11 cellular contexts compared by ENCODE assay signal in the genomic region with DNA sequence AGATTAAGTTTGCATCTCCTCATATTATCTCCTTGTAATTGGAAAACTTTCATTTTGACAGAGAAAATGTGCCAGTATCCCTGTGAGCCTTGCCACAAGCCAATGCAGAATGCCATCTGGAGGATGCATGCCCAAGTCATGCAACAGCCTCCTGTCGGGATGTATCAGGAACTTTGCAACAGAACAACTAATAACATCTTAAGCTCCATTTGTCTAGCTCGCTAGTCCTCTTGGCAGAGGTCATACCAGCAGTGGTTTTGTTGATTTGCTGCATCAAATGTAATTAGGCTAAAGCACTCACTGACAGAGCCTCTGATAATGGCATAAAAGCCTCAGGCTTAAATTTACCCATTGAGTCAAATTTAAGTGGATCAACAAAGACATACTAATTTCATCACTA.
DNase-seq lines count a peak whose midpoint lies in the region; ATAC-seq and TF ChIP-seq lines count a peak whose summit lies in the region.
"Had no signal": no experiment of that assay in that cellular context is flagged by ENCODE, and none has a peak within 500 bp of the region (broad histone marks: within the 10 kb centered on the region; RNA-seq: fewer than 3 reads in every experiment).

No MANE protein-coding gene starts in this region.

- no peaks in the 10 kb centered on the region for H3K79me1 ChIP-seq in trophoblast cell (ENCODE audit: low read length)

- no peaks in the 10 kb centered on the region for H3K36me3 Mint-ChIP-seq in activated T-cell treated with anti-CD3 and anti-CD28 coated beads, Interleukin-2, amount 50 U/mL, for 4 hours (ENCODE audit: insufficient read depth)
- peaks cover 14% of the 10 kb centered on the region for H3K36me3 Mint-ChIP-seq in activated naive CD8-positive, alpha-beta T cell treated with anti-CD3 and anti-CD28 coated beads for 36 hours

- no peak overlapping the region for H3K9ac ChIP-seq in trophoblast cell (ENCODE audit: low read length)

- no peak overlapping the region for H2AK5ac ChIP-seq in trophoblast cell (ENCODE audit: low read length)

- H3K23ac ChIP-seq in trophoblast cell (ENCODE audit: low read length) = no peak overlapping the region

- peaks cover 49% of the 10 kb centered on the region for H3K4me1 Mint-ChIP-seq in activated T-cell treated with anti-CD3 and anti-CD28 coated beads, Interleukin-2, amount 50 U/mL, for 4 hours (ENCODE audit: low read depth)
- H3K4me1 Mint-ChIP-seq in activated naive CD8-positive, alpha-beta T cell treated with anti-CD3 and anti-CD28 coated beads for 36 hours = peaks cover 36% of the 10 kb centered on the region

- no peak overlapping the region for H3K18ac ChIP-seq in trophoblast cell (ENCODE audit: low read length)

- no peak overlapping the region for H3K27ac ChIP-seq in trophoblast cell (ENCODE audit: low read depth, low read length)
- H3K27ac ChIP-seq: cardiac muscle cell had no signal

- H3K79me2 ChIP-seq in trophoblast cell (ENCODE audit: control insufficient read depth, insufficient read depth, low read length, poor library complexity) = no peaks in the 10 kb centered on the region

- H3K4me3 Mint-ChIP-seq in activated T-cell treated with anti-CD3 and anti-CD28 coated beads, Interleukin-2, amount 50 U/mL, for 4 hours = peak overlapping the region; percentile 13
- no peak overlapping the region for H3K4me3 Mint-ChIP-seq in activated naive CD8-positive, alpha-beta T cell treated with anti-CD3 and anti-CD28 coated beads for 36 hours

- no peak overlapping the region for H3K14ac ChIP-seq in trophoblast cell (ENCODE audit: low read length)

- H3K4me3 ChIP-seq in MG63 = no peak overlapping the region
- H3K4me3 ChIP-seq in trophoblast cell (ENCODE audit: low read depth, low read length) = no peak overlapping the region
- H3K4me3 ChIP-seq: cardiac muscle cell had no signal

- no peaks in the 10 kb centered on the region for H3K27me3 Mint-ChIP-seq in activated T-cell treated with anti-CD3 and anti-CD28 coated beads, Interleukin-2, amount 50 U/mL, for 4 hours (ENCODE audit: low read depth)
- no peaks in the 10 kb centered on the region for H3K27me3 Mint-ChIP-seq in activated naive CD8-positive, alpha-beta T cell treated with anti-CD3 and anti-CD28 coated beads for 36 hours

- no peak overlapping the region for H2AFZ ChIP-seq in trophoblast cell (ENCODE audit: insufficient read depth, low read length, poor library complexity)

- H4K12ac ChIP-seq in trophoblast cell (ENCODE audit: low read depth, low read length) = no peak overlapping the region

- no peak overlapping the region for H4K91ac ChIP-seq in trophoblast cell (ENCODE audit: low read depth, low read length)

- no peak overlapping the region for H2BK12ac ChIP-seq in trophoblast cell (ENCODE audit: low read length)

- POLR2A ChIA-PET in GM10248 (lab: Yijun Ruan, JAX) = no interaction called here

- H3K4me1 ChIP-seq in trophoblast cell (ENCODE audit: control insufficient read depth in 1 of 2, insufficient read depth in 2 of 2, low read length in 2 of 2) = no peaks in the 10 kb centered on the region

- peak overlapping the region; percentile 89 for H3K27ac Mint-ChIP-seq in activated naive CD8-positive, alpha-beta T cell treated with anti-CD3 and anti-CD28 coated beads for 36 hours

- no peak overlapping the region for H3K4ac ChIP-seq in trophoblast cell (ENCODE audit: low read depth, low read length)

- no peaks in the 10 kb centered on the region for H3K36me3 ChIP-seq in MG63
- no peaks in the 10 kb centered on the region for H3K36me3 ChIP-seq in trophoblast cell (ENCODE audit: control insufficient read depth in 1 of 2, insufficient read depth in 2 of 2, low read length in 2 of 2)
- H3K36me3 ChIP-seq: cardiac muscle cell had no signal

- H3K4me2 ChIP-seq in trophoblast cell (ENCODE audit: low read length) = no peak overlapping the region

- H4K8ac ChIP-seq in trophoblast cell (ENCODE audit: low read depth, low read length) = no peak overlapping the region

- CTCF ChIA-PET in GM10248 (lab: Yijun Ruan, JAX) = interaction anchor here (0.7 to 4.0 kb wide), 10 partner anchors 9 to 361 kb away, joined by 3 to 34 read pairs (median 6); partner anchors contain the start of gene ITGA4

- peaks cover 5% of the 10 kb centered on the region for H3K9me3 Mint-ChIP-seq in activated T-cell treated with anti-CD3 and anti-CD28 coated beads, Interleukin-2, amount 50 U/mL, for 4 hours
- peaks cover 11% of the 10 kb centered on the region for H3K9me3 Mint-ChIP-seq in activated naive CD8-positive, alpha-beta T cell treated with anti-CD3 and anti-CD28 coated beads for 36 hours

- H3K9me3 ChIP-seq in MG63 (no peaks in the 10 kb centered on the region), trophoblast cell (ENCODE audit: insufficient read depth, low read depth, low read length) (no peaks in the 10 kb centered on the region)

- peak overlapping the region; percentile 17 for H2BK120ac ChIP-seq in trophoblast cell (ENCODE audit: insufficient read depth, low read length, poor library complexity)

- TF ChIP-seq CTCF in GM10248 (IDR thresholded peaks at IDR 0.05; ENCODE audit: control extremely low read depth, extremely low read depth, low read depth, missing control alignments) = no peak

- H2BK5ac ChIP-seq in trophoblast cell (ENCODE audit: low read depth, low read length, poor library complexity) = no peak overlapping the region

- no CpG with 5 or more reads among the region's 2 CpGs for WGBS in trophoblast cell (ENCODE audit: extremely low coverage, insufficient coverage, insufficient read length)

- no peaks in the 10 kb centered on the region for H3K27me3 ChIP-seq in MG63
- H3K27me3 ChIP-seq in trophoblast cell (ENCODE audit: insufficient read depth, low read length) = no peaks in the 10 kb centered on the region
- H3K27me3 ChIP-seq: cardiac muscle cell had no signal

- ATAC-seq in activated T-cell treated with anti-CD3 and anti-CD28 coated beads, Interleukin-2, amount 50 U/mL, for 4 hours = no peak
- ATAC-seq in GM21737 (IDR thresholded peaks at IDR 0.05; ENCODE audit: unreplicated experiment) = no peak

- DNase-seq in activated T-cell treated with anti-CD3 and anti-CD28 coated beads, Interleukin-2, amount 50 U/mL, for 4 hours = no peak
- DNase-seq in activated T-cell treated with anti-CD3 and anti-CD28 coated beads, Interleukin-2, amount 50 U/mL, for 48 hours = no peak
- DNase-seq in MG63 = peak; percentile 20
- DNase-seq in activated naive CD8-positive, alpha-beta T cell treated with anti-CD3 and anti-CD28 coated beads for 36 hours = no peak
- DNase-seq in trophoblast cell = no peak
- no peak for DNase-seq in GM10248 (ENCODE audit: extremely low spot score)
- DNase-seq in UCSD-AML1 (lab: John Stamatoyannopoulos, UW; ENCODE audit: unreplicated experiment) = no peak
- DNase-seq: GOT3, substantia nigra had no signal
